In genomic region chr12:15910864-15911696, GRCh38 we compare ENCODE assay signal across 8 cellular contexts. TPM values are rescaled to one million over a fixed set of nuclear protein-coding genes. Genes with fewer than 3 reads are reported as not detected.
DNase-seq lines count a peak whose midpoint lies in the region; ATAC-seq and TF ChIP-seq lines count a peak whose summit lies in the region.

DERA (plus strand) TSS chr12:15911332; CDS start chr12:15911384, 52 bp downstream.

- peak within 1 kb of the TSS; percentile 40 for H3K27ac ChIP-seq in cingulate gyrus (ENCODE audit: low read depth, low read length)

- intact Hi-C loops in activated CD4-positive, alpha-beta T cell treated with anti-CD3 and anti-CD28 coated beads for 36 hours (cut with DNase I, micrococcal nuclease) = loop anchor here (1.0 kb wide), 1 partner anchor 29 kb away; the partner anchor contains the start of gene STRAP (in 2 of the 2)
- intact Hi-C loops in left colon (cut with DNase I, micrococcal nuclease) = no loop called here

- DNase-seq in AG10803 (ENCODE audit: low read depth) (peak; percentile 72), NCI-H2227 treated with DMSO at 0.1 percent for 48 hours (lab: John Stamatoyannopoulos, UW) (peak; percentile 81), left colon (peak; percentile 90 to 92)
- DNase-seq in activated CD4-positive, alpha-beta T cell treated with anti-CD3 and anti-CD28 coated beads for 36 hours = peak; percentile 74
- peak; percentile 54 for DNase-seq in stimulated activated CD4-positive, alpha-beta T cell treated with anti-CD3 and anti-CD28 coated beads, Interleukin-1b, Interleukin-23, amount 100 ng/mL, for 48 hours

- CTCF ChIA-PET in activated CD4-positive, alpha-beta T cell treated with anti-CD3 and anti-CD28 coated beads for 36 hours (lab: Charles Lee) = interaction anchor here (0.6 to 2.4 kb wide), 8 partner anchors 10 to 642 kb away, joined by 3 to 45 read pairs (median 4); no protein-coding TSS in a partner anchor

- ATAC-seq in GM18907 (IDR thresholded peaks at IDR 0.05; ENCODE audit: unreplicated experiment) (peak; percentile 95), HG03139 (IDR thresholded peaks at IDR 0.05; ENCODE audit: unreplicated experiment) (peak; percentile 95), left colon (peak; percentile 96)
- ATAC-seq in activated CD4-positive, alpha-beta T cell treated with anti-CD3 and anti-CD28 coated beads for 36 hours = peak; percentile 95

- H3K27me3 Mint-ChIP-seq in activated CD4-positive, alpha-beta T cell treated with anti-CD3 and anti-CD28 coated beads for 36 hours = no peaks in the 10 kb centered on the region

- H3K36me3 Mint-ChIP-seq in activated CD4-positive, alpha-beta T cell treated with anti-CD3 and anti-CD28 coated beads for 36 hours (ENCODE audit: low read depth) = peaks cover 3% of the 10 kb centered on the region

- peak within 1 kb of the TSS; percentile 69 for H3K4me3 ChIP-seq in AG10803 (ENCODE audit: low read length)

- peak within 1 kb of the TSS; percentile 83 for H3K27ac Mint-ChIP-seq in activated CD4-positive, alpha-beta T cell treated with anti-CD3 and anti-CD28 coated beads for 36 hours

- POLR2A ChIA-PET in activated CD4-positive, alpha-beta T cell treated with anti-CD3 and anti-CD28 coated beads for 36 hours (lab: Charles Lee) = interaction anchor here (0.8 to 1.5 kb wide), 4 partner anchors 10 to 36 kb away, joined by 3 to 5 read pairs (median 3); partner anchors contain the start of gene STRAP

- peaks cover 7% of the 10 kb centered on the region for H3K4me1 Mint-ChIP-seq in activated CD4-positive, alpha-beta T cell treated with anti-CD3 and anti-CD28 coated beads for 36 hours

- peak within 1 kb of the TSS; percentile 80 for H3K4me3 Mint-ChIP-seq in activated CD4-positive, alpha-beta T cell treated with anti-CD3 and anti-CD28 coated beads for 36 hours

- no peak for TF ChIP-seq CTCF in AG10803 (conservative IDR thresholded peaks at IDR 0.05; ENCODE audit: low read length)

- no peaks in the 10 kb centered on the region for H3K9me3 Mint-ChIP-seq in activated CD4-positive, alpha-beta T cell treated with anti-CD3 and anti-CD28 coated beads for 36 hours (ENCODE audit: low read depth)

RNA-seq across cellular contexts. Expression of gene DERA, which starts in this region (rescaled TPM):
- 10 to 100 TPM; 30.9 to 35.7 TPM for total RNA-seq in activated CD4-positive, alpha-beta T cell treated with anti-CD3 and anti-CD28 coated beads for 36 hours
- total RNA-seq in left colon = 10 to 100 TPM; 72.1 to 74.9 TPM

Comparison
In these comparisons a context has a peak if more than half of its experiments do, and no peak if none do; other contexts are left out.
1. Peak in every context shown above with its lines: DNase-seq, ATAC-seq, H3K4me3 ChIP-seq and H3K27ac ChIP-seq.
2. intact Hi-C loops: an anchor here in activated CD4-positive, alpha-beta T cell treated with anti-CD3 and anti-CD28 coated beads for 36 hours (1.0 kb wide); none called in left colon.